In genomic region chr16:79475841-79476240, GRCh38 we compare ENCODE assay signal across 11 cellular contexts.
"Had no signal": no experiment of that assay in that cellular context is flagged by ENCODE, and none has a peak within 500 bp of the region (broad histone marks: within the 10 kb centered on the region; RNA-seq: fewer than 3 reads in every experiment).

No MANE protein-coding gene starts in this region.

- H3K36me3 ChIP-seq: HAP-1 had no signal

- FAIRE-seq: H1, H54 had no signal

- H3K27ac ChIP-seq: GM23248 had no signal

- H3K27ac Mint-ChIP-seq: GM23338, H9, HFFc6 had no signal

- H3K9me3 ChIP-seq: HAP-1 had no signal

- H3K4me3 ChIP-seq: GM23248, GM23338, HAP-1 had no signal

- DNase-seq: GM23248, GOT3, H7, H9, HCEC 1CT, HFFc6 had no signal

- H3K4me2 ChIP-seq: GM23338 had no signal

- H3K4me1 Mint-ChIP-seq: GM23338 had no signal

- H2AFZ ChIP-seq: GM23248, GM23338 had no signal

- H3K4me3 Mint-ChIP-seq: GM23338, H9, HFFc6 had no signal

- ATAC-seq: GM23338, HCT116 had no signal

- H3K9me3 Mint-ChIP-seq: GM23338, H9 had no signal

- H3K9ac ChIP-seq: GM23248 had no signal

- H3K4me1 ChIP-seq: HAP-1 had no signal
